28 cellular contexts compared by ENCODE assay signal in the genomic region with DNA sequence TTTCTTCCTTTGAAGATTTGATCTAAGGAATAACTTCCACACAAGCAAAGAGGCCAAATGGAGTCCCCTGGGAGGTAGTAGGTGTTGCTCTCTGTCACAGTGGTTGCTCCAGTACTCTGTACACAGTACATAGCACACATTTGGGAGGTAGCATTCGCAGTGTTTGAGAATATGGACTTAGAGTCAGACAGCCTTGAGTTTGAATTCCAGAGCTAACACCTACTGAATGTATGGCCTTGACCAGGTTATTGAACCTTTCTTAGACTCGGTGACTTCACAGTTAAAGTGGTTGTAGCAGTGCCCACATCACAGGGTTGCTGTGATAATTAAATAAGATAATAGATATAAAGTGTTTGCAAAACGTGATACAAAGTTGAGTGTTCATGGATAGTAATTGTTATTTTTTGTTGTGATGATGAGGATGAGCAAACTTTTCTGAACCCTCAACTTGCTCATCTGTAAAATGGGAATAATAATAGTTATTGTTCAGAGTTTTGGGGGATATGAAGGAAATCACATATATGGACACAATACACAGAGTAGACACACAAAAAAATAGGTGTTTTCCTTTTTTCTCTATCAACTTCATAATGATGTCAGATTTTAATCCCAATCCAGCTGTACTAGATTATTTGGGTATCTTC.
"Had no signal": no experiment of that assay in that cellular context is flagged by ENCODE, and none has a peak within 500 bp of the region (broad histone marks: within the 10 kb centered on the region; RNA-seq: fewer than 3 reads in every experiment).

No MANE protein-coding gene starts in this region.

- ATAC-seq: natural killer cell; psoas muscle; right cardiac atrium; sciatic nerve; stimulated activated memory B cell treated with anti-CD40 and anti-IgM and Interleukin-4, amounts not matched to agents 10 μg/mL and 1 μg/mL and 100 μg/mL, for 72 hours; stimulated activated naive CD8-positive, alpha-beta T cell treated with anti-CD3 and anti-CD28 coated beads, Interleukin-15, amount 100 ng/mL, for 72 hours; stimulated activated naive CD8-positive, alpha-beta T cell treated with anti-CD3 and anti-CD28 coated beads, Interleukin-15, Interleukin-2, amounts not matched to agents 100 U/mL and 50 U/mL, for 24 hours; upper lobe of right lung had no signal

- H3K4me1 ChIP-seq: psoas muscle, suprapubic skin, testis, tibial artery, transverse colon, upper lobe of right lung, uterus had no signal

- H3K27me3 ChIP-seq: neural progenitor cell, ovary, spleen, suprapubic skin, testis, tibial artery, transverse colon, upper lobe of right lung, uterus had no signal

- H3K36me3 ChIP-seq: neural progenitor cell, ovary, spleen, suprapubic skin, tibial artery, transverse colon, upper lobe of right lung, uterus had no signal

- H3K9ac ChIP-seq: neural progenitor cell, parathyroid adenoma had no signal

- H3K9me3 ChIP-seq: ovary, psoas muscle, spleen, suprapubic skin, testis, tibial artery, transverse colon, upper lobe of right lung, uterus had no signal

- H3K4me2 ChIP-seq: neural progenitor cell, smooth muscle cell had no signal

- H3K4me3 ChIP-seq: neural progenitor cell, ovary, psoas muscle, skin epidermis, smooth muscle cell, spleen, suprapubic skin, testis, tibial artery, transverse colon, upper lobe of right lung, uterus had no signal

- DNase-seq: natural killer cell; occipital lobe; ovary; posterior cingulate gyrus; psoas muscle; right cardiac atrium; spleen; stimulated activated CD4-positive, alpha-beta T cell treated with anti-CD3 and anti-CD28 coated beads, Interleukin-12 subunit alpha, Interleukin-12 subunit beta, amount 100 ng/mL, for 4 hours; stimulated activated CD4-positive, alpha-beta T cell treated with anti-CD3 and anti-CD28 coated beads, Interleukin-1b, Interleukin-23, amount 100 ng/mL, for 48 hours; stimulated activated CD4-positive, alpha-beta T cell treated with anti-CD3 and anti-CD28 coated beads, Interleukin-4, amount 100 ng/mL, for 1 hour; stimulated activated CD4-positive, alpha-beta T cell treated with anti-CD3 and anti-CD28 coated beads, Interleukin-4, amount 100 ng/mL, for 4 hours; stimulated activated CD8-positive, alpha-beta memory T cell treated with anti-CD3 and anti-CD28 coated beads, Interleukin-4, amount 100 ng/mL, for 48 hours; stimulated activated naive CD4-positive, alpha-beta T cell; stimulated activated naive CD8-positive, alpha-beta T cell treated with anti-CD3 and anti-CD28 coated beads, Interleukin-15, amount 100 ng/mL, for 72 hours; stimulated activated naive CD8-positive, alpha-beta T cell treated with anti-CD3 and anti-CD28 coated beads, Interleukin-15, Interleukin-2, amounts not matched to agents 100 U/mL and 50 U/mL, for 24 hours; substantia nigra; testis; tibial artery; transverse colon; upper lobe of right lung; uterus had no signal

- H3K27ac ChIP-seq: neural progenitor cell, ovary, parathyroid adenoma, psoas muscle, skin epidermis, spleen, suprapubic skin, testis, tibial artery, transverse colon, upper lobe of right lung, uterus had no signal

- H2AFZ ChIP-seq: neural progenitor cell, parathyroid adenoma had no signal
